ENCODE assay signal across 29 cellular contexts in the genomic region with DNA sequence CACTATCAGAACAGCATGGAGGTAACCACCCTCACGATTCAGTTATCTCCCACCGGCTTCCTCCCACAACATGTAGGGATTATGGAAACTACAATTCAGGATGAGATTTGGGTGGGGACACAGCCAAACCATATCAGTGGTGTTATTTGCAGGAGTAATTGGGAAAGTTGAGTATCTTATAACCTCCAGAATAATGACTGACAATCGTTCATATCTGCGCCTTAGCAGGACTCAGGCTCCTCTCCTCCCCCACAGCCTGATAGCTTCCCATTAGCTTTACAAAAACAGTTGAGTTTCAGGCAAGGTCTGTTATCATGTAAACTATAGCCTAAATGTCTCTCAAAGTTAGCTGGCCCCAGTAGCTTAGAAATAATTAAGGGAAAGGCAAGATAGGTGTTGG.
"Had no signal": no experiment of that assay in that cellular context is flagged by ENCODE, and none has a peak within 500 bp of the region (broad histone marks: within the 10 kb centered on the region; RNA-seq: fewer than 3 reads in every experiment).

No MANE protein-coding gene starts in this region.

- DNase-seq: hippocampal formation; islet precursor cell; left ventricle myocardium inferior; mesendoderm; naive B cell; natural killer cell; nephron progenitor cell; occipital lobe; ovary; right lobe of liver; stimulated activated CD4-positive, alpha-beta T cell treated with anti-CD3 and anti-CD28 coated beads, Interleukin-1b, Interleukin-23, amount 100 ng/mL, for 48 hours; stimulated activated CD4-positive, alpha-beta T cell treated with anti-CD3 and anti-CD28 coated beads, Interleukin-2, amount 100 ng/mL, for 48 hours; stimulated activated CD4-positive, alpha-beta T cell treated with anti-CD3 and anti-CD28 coated beads, Interleukin-4, amount 100 ng/mL, for 4 hours; stimulated activated CD8-positive, alpha-beta memory T cell treated with anti-CD3 and anti-CD28 coated beads, Interleukin-4, amount 100 ng/mL, for 48 hours; stimulated activated naive CD8-positive, alpha-beta T cell treated with anti-CD3 and anti-CD28 coated beads, Interleukin-15, Interleukin-2, amounts not matched to agents 100 U/mL and 50 U/mL, for 24 hours; stomach; thyroid gland; transverse colon; upper lobe of left lung had no signal

- H3K36me3 ChIP-seq: left ventricle myocardium inferior, neural progenitor cell, neutrophil, ovary, right atrium auricular region, right lobe of liver, stomach, thyroid gland, transverse colon, upper lobe of left lung, vagina had no signal

- H3K4me2 ChIP-seq: neural progenitor cell, smooth muscle cell had no signal

- H3K9me3 Mint-ChIP-seq: natural killer cell had no signal

- H3K27ac Mint-ChIP-seq: mesothelial cell of epicardium, natural killer cell, nephron progenitor cell, neural progenitor cell, progenitor cell of endocrine pancreas had no signal

- H3K4me3 Mint-ChIP-seq: mesothelial cell of epicardium; natural killer cell; nephron progenitor cell; neural progenitor cell; stimulated activated memory B cell treated with anti-CD40 and anti-IgM and Interleukin-4, amounts not matched to agents 10 μg/mL and 1 μg/mL and 100 μg/mL, for 72 hours had no signal

- H3K9me3 ChIP-seq: neutrophil, ovary, right atrium auricular region, right lobe of liver, testis, thyroid gland, upper lobe of left lung, vagina had no signal

- H3K36me3 Mint-ChIP-seq: naive B cell, natural killer cell, neural progenitor cell had no signal

- H3K9ac ChIP-seq: neural progenitor cell had no signal

- H2AFZ ChIP-seq: neural progenitor cell had no signal

- ATAC-seq: natural killer cell; right lobe of liver; stimulated activated memory B cell treated with anti-CD40 and anti-IgM and Interleukin-4, amounts not matched to agents 10 μg/mL and 1 μg/mL and 100 μg/mL, for 72 hours; stimulated activated naive CD8-positive, alpha-beta T cell treated with anti-CD3 and anti-CD28 coated beads, Interleukin-15, Interleukin-2, amounts not matched to agents 100 U/mL and 50 U/mL, for 24 hours had no signal

- H3K4me3 ChIP-seq: left ventricle myocardium inferior, lung, neural progenitor cell, ovary, right atrium auricular region, right lobe of liver, smooth muscle cell, stomach, testis, thyroid gland, transverse colon, upper lobe of left lung, vagina had no signal

- H3K27me3 ChIP-seq: ovary, right atrium auricular region, right lobe of liver, testis, thyroid gland, upper lobe of left lung, vagina had no signal

- H3K27ac ChIP-seq: left ventricle myocardium inferior, neural progenitor cell, neutrophil, ovary, right atrium auricular region, right lobe of liver, stomach, testis, thyroid gland, transverse colon, upper lobe of left lung, vagina had no signal
